ENCODE assay signal across 8 cellular contexts in genomic region chr15:25863067-25863967, GRCh38. TPM values are rescaled to one million over a fixed set of nuclear protein-coding genes. Genes with fewer than 3 reads are reported as not detected.
A peak's percentile ranks its signal among the peaks of the same experiment; 100 is the strongest.
DNase-seq lines count a peak whose midpoint lies in the region; ATAC-seq and TF ChIP-seq lines count a peak whose summit lies in the region.

TSS of gene ATP10A (minus strand) at chr15:25863327. CDS start at chr15:25863096, 231 bp downstream.

- 23% methylated on average over 24 of the region's 93 CpGs for WGBS in SK-N-SH (ENCODE audit: low lambda C conversion rate)

- no peaks in the 10 kb centered on the region for H3K27me3 Mint-ChIP-seq in activated naive CD4-positive, alpha-beta T cell treated with anti-CD3 and anti-CD28 coated beads for 36 hours (ENCODE audit: low read depth)

- ATAC-seq in SK-N-SH treated with all-trans-retinoic acid at 6 μM for 48 hours = no peak
- ATAC-seq in GM18858 (IDR thresholded peaks at IDR 0.05; ENCODE audit: unreplicated experiment) = no peak

- H3K27ac Mint-ChIP-seq in activated naive CD4-positive, alpha-beta T cell treated with anti-CD3 and anti-CD28 coated beads for 36 hours = peak within 1 kb of the TSS; percentile 97

- no peak within 1 kb of the TSS for H3K9ac ChIP-seq in SK-N-SH

- H3K36me3 ChIP-seq in SK-N-SH (replicated peaks in 1 of 2; ENCODE audit: control insufficient read depth in 1 of 2, insufficient read depth in 2 of 2, low read length in 1 of 2) = no peaks in the 10 kb centered on the region
- no peaks in the 10 kb centered on the region for H3K36me3 ChIP-seq in left ventricle myocardium inferior

- no peaks in the 10 kb centered on the region for H3K79me2 ChIP-seq in SK-N-SH (ENCODE audit: insufficient read depth)

- no peaks in the 10 kb centered on the region for H3K9me3 Mint-ChIP-seq in activated naive CD4-positive, alpha-beta T cell treated with anti-CD3 and anti-CD28 coated beads for 36 hours

- POLR2A ChIA-PET in SK-N-SH (lab: Yijun Ruan, JAX) = no interaction called here

- no peaks in the 10 kb centered on the region; a peak in 1 of 4 replicates for H3K4me1 ChIP-seq in SK-N-SH (ENCODE audit: control insufficient read depth in 1 of 2, insufficient read depth in 2 of 2, low read depth in 1 of 2, low read length in 1 of 2)
- peaks cover 17% of the 10 kb centered on the region for H3K4me1 ChIP-seq in left ventricle myocardium inferior

- no peak within 1 kb of the TSS for H3K27ac ChIP-seq in SK-N-SH (ENCODE audit: low read depth in 2 of 2, low read length in 1 of 2)
- H3K27ac ChIP-seq in left ventricle myocardium inferior (replicated peaks) = peak within 1 kb of the TSS; percentile 24

- peak within 1 kb of the TSS; percentile 7 to 9; a peak in 3 of 4 replicates for H3K4me3 ChIP-seq in SK-N-SH (ENCODE audit: low read depth in 2 of 2, low read length in 1 of 2)
- peak within 1 kb of the TSS; percentile 68 for H3K4me3 ChIP-seq in left ventricle myocardium inferior

- peaks cover 23% of the 10 kb centered on the region for H3K36me3 Mint-ChIP-seq in activated naive CD4-positive, alpha-beta T cell treated with anti-CD3 and anti-CD28 coated beads for 36 hours (ENCODE audit: low read depth)

- H3K9me3 ChIP-seq in SK-N-SH (no peaks in the 10 kb centered on the region), left ventricle myocardium inferior (replicated peaks) (no peaks in the 10 kb centered on the region)

- H3K4me2 ChIP-seq in SK-N-SH = peak within 1 kb of the TSS; percentile 41

- no peaks in the 10 kb centered on the region for H3F3A ChIP-seq in SK-N-SH (replicated peaks; ENCODE audit: insufficient read depth)

- peak within 1 kb of the TSS; percentile 94 for H3K4me3 Mint-ChIP-seq in activated naive CD4-positive, alpha-beta T cell treated with anti-CD3 and anti-CD28 coated beads for 36 hours

- CTCF ChIA-PET in SK-N-SH (lab: Yijun Ruan, JAX) = no interaction called here
- CTCF ChIA-PET in activated naive CD4-positive, alpha-beta T cell treated with anti-CD3 and anti-CD28 coated beads for 36 hours (lab: Charles Lee) = interaction anchor here (1.1 to 3.8 kb wide), 4 partner anchors 15 to 70 kb away, joined by 3 to 22 read pairs (median 12); no protein-coding TSS in a partner anchor

- intact Hi-C loops in activated naive CD4-positive, alpha-beta T cell treated with anti-CD3 and anti-CD28 coated beads for 36 hours (cut with micrococcal nuclease) = loop anchor here (2.0 to 5.0 kb wide), 2 partner anchors 41 to 126 kb away; no protein-coding TSS in a partner anchor
- intact Hi-C loops in left ventricle myocardium inferior (cut with micrococcal nuclease) = no loop called here

- H3K27me3 ChIP-seq in SK-N-SH (ENCODE audit: insufficient read depth) = no peaks in the 10 kb centered on the region
- peaks cover 86% of the 10 kb centered on the region for H3K27me3 ChIP-seq in left ventricle myocardium inferior (ENCODE audit: low read depth)

- peaks cover 29% of the 10 kb centered on the region for H3K4me1 Mint-ChIP-seq in activated naive CD4-positive, alpha-beta T cell treated with anti-CD3 and anti-CD28 coated beads for 36 hours (ENCODE audit: low read depth)

- TF ChIP-seq RAD21 in SK-N-SH (IDR thresholded peaks at IDR 0.05; ENCODE audit: low read length) = no peak

- H2AFZ ChIP-seq in SK-N-SH (ENCODE audit: low read depth) = no peak within 1 kb of the TSS

- no peaks in the 10 kb centered on the region for H4K20me1 ChIP-seq in SK-N-SH (ENCODE audit: insufficient read depth)

- H3K9me2 ChIP-seq in SK-N-SH = no peaks in the 10 kb centered on the region

- no peak for TF ChIP-seq CTCF in SK-N-SH (IDR thresholded peaks at IDR 0.05)
- TF ChIP-seq CTCF in left ventricle myocardium inferior (IDR thresholded peaks at IDR 0.05; ENCODE audit: borderline replicate concordance) = no peak

- DNase-seq in SK-N-SH = peak; percentile 56
- DNase-seq in activated naive CD4-positive, alpha-beta T cell treated with anti-CD3 and anti-CD28 coated beads for 36 hours = peak; percentile 68
- peak; percentile 53 for DNase-seq in left ventricle myocardium inferior
- DNase-seq in renal cortical epithelial cell (ENCODE audit: low read depth) = no peak
- no peak for DNase-seq in COLO668 (lab: John Stamatoyannopoulos, UW; ENCODE audit: unreplicated experiment)
- DNase-seq in SHP77 treated with DMSO at 0.1 percent for 48 hours (lab: John Stamatoyannopoulos, UW) = no peak

- no peak for TF ChIP-seq EP300 in SK-N-SH (IDR thresholded peaks at IDR 0.05; ENCODE audit: borderline replicate concordance in 1 of 2, low read depth in 1 of 2, low read length in 1 of 2)

TF ChIP-seq in SK-N-SH, 30 proteins besides CTCF, POLR2A, EP300 and RAD21:
- TF ChIP-seq GABPA (IDR thresholded peaks at IDR 0.05; ENCODE audit: low read depth) = no peak
- no peak for TF ChIP-seq YY1 (IDR thresholded peaks at IDR 0.05; ENCODE audit: low read depth)
- TF ChIP-seq FOXM1 (IDR thresholded peaks at IDR 0.05; ENCODE audit: low read depth) = no peak
- TF ChIP-seq EZH2phosphoT487 (IDR thresholded peaks at IDR 0.05; ENCODE audit: borderline replicate concordance, low read depth) = no peak
- TF ChIP-seq TEAD4 (IDR thresholded peaks at IDR 0.05; ENCODE audit: borderline replicate concordance, insufficient read depth) = no peak
- no peak for TF ChIP-seq REST (IDR thresholded peaks at IDR 0.05; ENCODE audit: low read depth, low read length)

TF ChIP-seq in SK-N-SH treated with all-trans-retinoic acid at 6 μM for 48 hours, 23 proteins besides CTCF, POLR2A, EP300 and RAD21:
- no peak for TF ChIP-seq GLIS3 (CRISPR knock-in tag; IDR thresholded peaks at IDR 0.05)
- TF ChIP-seq CREB5 (CRISPR knock-in tag; IDR thresholded peaks at IDR 0.05; ENCODE audit: low read depth) = no peak
- no peak for TF ChIP-seq ZNF565 (CRISPR knock-in tag; conservative IDR thresholded peaks at IDR 0.05; ENCODE audit: low read depth)
- no peak for TF ChIP-seq ZC3H10 (CRISPR knock-in tag; IDR thresholded peaks at IDR 0.05)
- no peak for TF ChIP-seq POU6F1 (CRISPR knock-in tag; IDR thresholded peaks at IDR 0.05; ENCODE audit: borderline replicate concordance, low read depth)
- TF ChIP-seq TSHZ2 (CRISPR knock-in tag; IDR thresholded peaks at IDR 0.05) = no peak
- no peak for TF ChIP-seq RARB (CRISPR knock-in tag; IDR thresholded peaks at IDR 0.05)
- no peak for TF ChIP-seq TCF4 (CRISPR knock-in tag; IDR thresholded peaks at IDR 0.05; ENCODE audit: borderline replicate concordance)
- no peak for TF ChIP-seq ESRRG (CRISPR knock-in tag; IDR thresholded peaks at IDR 0.05)
- no peak for TF ChIP-seq ZFP30 (CRISPR knock-in tag; IDR thresholded peaks at IDR 0.05)
- TF ChIP-seq CSDC2 (CRISPR knock-in tag; IDR thresholded peaks at IDR 0.05) = no peak
- no peak for TF ChIP-seq ISL1 (CRISPR knock-in tag; IDR thresholded peaks at IDR 0.05)

RNA-seq across cellular contexts. Expression of gene ATP10A, which starts in this region (rescaled TPM):
- polyA plus RNA-seq in SK-N-SH (2012; rRNA removed) = not detected in 2 replicates
- 0.01 TPM in 1 of 2 replicates, not detected in the other for polyA plus RNA-seq in SK-N-SH (2012; cell fraction: cytosol; rRNA removed)
- 0.01 TPM in 1 of 2 replicates, not detected in the other for polyA plus RNA-seq in SK-N-SH (2012; cell fraction: nucleus; rRNA removed)
- total RNA-seq in activated naive CD4-positive, alpha-beta T cell treated with anti-CD3 and anti-CD28 coated beads for 36 hours = 10 to 100 TPM; 11.9 to 13.0 TPM
- total RNA-seq in left ventricle myocardium inferior (0.58 TPM), renal cortical epithelial cell (16.5 and 29.7 TPM in 2 replicates)

Comparison
In these comparisons a context has a peak if more than half of its experiments do, and no peak if none do; other contexts are left out.
1. Peak in DNase-seq, H3K4me3 ChIP-seq and H3K4me2 ChIP-seq in SK-N-SH; RNA of the gene not detected or under 1 TPM.
2. Peak in DNase-seq, H3K4me3 ChIP-seq and H3K27ac ChIP-seq in left ventricle myocardium inferior; RNA of the gene not detected or under 1 TPM.